ENCODE assay signal across 1 cellular context in genomic region chr15:29825205-29825604, GRCh38.
TF ChIP-seq lines count a peak whose summit lies in the region.

No MANE protein-coding gene starts in this region.

TF ChIP-seq in GM12878, 131 proteins besides CTCF, POLR2A, EP300 and RAD21 (continued from another document):
- peak; percentile 67 for TF ChIP-seq SKIL (IDR thresholded peaks at IDR 0.05; ENCODE audit: low read depth, poor library complexity, severe bottlenecking)
- no peak for TF ChIP-seq CEBPB (IDR thresholded peaks at IDR 0.05; ENCODE audit: borderline replicate concordance in 1 of 2, low read depth in 2 of 2, low read length in 2 of 2)
- no peak for TF ChIP-seq EED (IDR thresholded peaks at IDR 0.05; ENCODE audit: low read depth)
- no peak for TF ChIP-seq USF2 (IDR thresholded peaks at IDR 0.05; ENCODE audit: borderline replicate concordance, low read depth, low read length)
- TF ChIP-seq CBX3 (IDR thresholded peaks at IDR 0.05; ENCODE audit: borderline replicate concordance, low read depth) = no peak
- peak; percentile 95 for TF ChIP-seq RUNX3 (IDR thresholded peaks at IDR 0.05; ENCODE audit: low read length)
- no peak for TF ChIP-seq MEF2A (IDR thresholded peaks at IDR 0.05; ENCODE audit: insufficient read depth, low read depth, low read length)
- TF ChIP-seq RCOR1 (conservative IDR thresholded peaks at IDR 0.05; ENCODE audit: low read depth, low read length) = no peak
- peak; percentile 38; the same call in 1 of the 2 replicates for TF ChIP-seq NFIC (IDR thresholded peaks at IDR 0.05; ENCODE audit: low read depth, low read length)
- peak; percentile 62; the same call in 1 of the 2 replicates for TF ChIP-seq CBFB (IDR thresholded peaks at IDR 0.05; ENCODE audit: low read depth)
- TF ChIP-seq ZNF592 (IDR thresholded peaks at IDR 0.05) = no peak
- no peak for TF ChIP-seq BCL11A (IDR thresholded peaks at IDR 0.05; ENCODE audit: low read depth, low read length)
- TF ChIP-seq IKZF2 (IDR thresholded peaks at IDR 0.05) = 0 out of 4 replicates have a peak, but pooled peaks of 1 of the 2 experiments have one; percentile 15
- no peak for TF ChIP-seq FOXK2 (IDR thresholded peaks at IDR 0.05)
- TF ChIP-seq ZBTB40 (IDR thresholded peaks at IDR 0.05; ENCODE audit: borderline replicate concordance) = no peak
- TF ChIP-seq CREB1 (IDR thresholded peaks at IDR 0.05; ENCODE audit: low read depth) = no peak
- TF ChIP-seq BMI1 (IDR thresholded peaks at IDR 0.05; ENCODE audit: borderline replicate concordance) = no peak
- TF ChIP-seq TBL1XR1 (IDR thresholded peaks at IDR 0.05; ENCODE audit: low read depth, low read length) = peak; percentile 19; the same call in 1 of the 2 replicates
- peak; percentile 22; the same call in 1 of the 2 replicates for TF ChIP-seq MTA2 (IDR thresholded peaks at IDR 0.05; ENCODE audit: low read depth)
